Comparison of ENCODE assay signal across 11 cellular contexts in the genomic region with DNA sequence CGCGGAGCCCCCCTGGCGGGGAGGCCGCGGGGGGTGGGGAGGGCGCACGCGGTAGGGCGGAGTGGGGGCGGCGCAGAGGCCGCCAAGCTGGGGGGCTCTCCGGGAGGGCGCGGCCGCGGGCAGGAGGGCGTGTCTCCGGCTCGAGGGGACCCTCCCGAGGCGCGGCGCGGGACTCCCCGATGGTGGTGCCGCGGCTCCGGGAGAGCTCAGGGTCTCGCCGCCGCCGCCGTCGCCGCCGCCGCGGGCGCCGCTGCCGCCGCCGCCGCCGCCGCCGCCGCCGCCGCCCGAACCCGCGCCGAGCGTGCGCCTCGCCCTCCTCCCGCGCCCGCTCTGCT. TPM values are rescaled to one million over a fixed set of nuclear protein-coding genes. Genes with fewer than 3 reads are reported as not detected.
DNase-seq lines count a peak whose midpoint lies in the region; ATAC-seq and TF ChIP-seq lines count a peak whose summit lies in the region.
"Had no signal": no experiment of that assay in that cellular context is flagged by ENCODE, and none has a peak within 500 bp of the region (broad histone marks: within the 10 kb centered on the region; RNA-seq: fewer than 3 reads in every experiment).

A gene (plus strand): TSS at position 314 of the 335 bp plus-strand sequence. CDS start 27 bp downstream, outside the sequence.

- H3K36me3 Mint-ChIP-seq in T-helper 17 cell (ENCODE audit: low read depth): no peaks in the 10 kb centered on the region

- H3K4me1 Mint-ChIP-seq in T-helper 17 cell: peaks cover 5% of the 10 kb centered on the region

- peaks cover 0 to 32% (median 15%) of the 10 kb centered on the region in 6 donors for H3K4me1 ChIP-seq in spleen
- H3K4me1 ChIP-seq in tibial nerve: peaks cover 0 to 33% (median 3%) of the 10 kb centered on the region in 4 donors

- ATAC-seq in T-helper 17 cell (no peak), HG03442 (IDR thresholded peaks at IDR 0.05; ENCODE audit: unreplicated experiment) (no peak)

- TF ChIP-seq POLR2A in spleen (IDR thresholded peaks at IDR 0.05) (no peak), tibial nerve (IDR thresholded peaks at IDR 0.05) (no peak)

- TF ChIP-seq CTCF in GM13976 (IDR thresholded peaks at IDR 0.05; ENCODE audit: borderline replicate concordance, control extremely low read depth, extremely low read depth, insufficient read depth, missing control alignments) (no peak), kidney epithelial cell (IDR thresholded peaks at IDR 0.05; ENCODE audit: insufficient read depth, low read length, poor library complexity, severe bottlenecking) (no peak), spleen (IDR thresholded peaks at IDR 0.05 in 8 of 11, conservative IDR thresholded peaks at IDR 0.05 in 3 of 11) (no peak), tibial nerve (IDR thresholded peaks at IDR 0.05) (no peak)

- intact Hi-C loops in spleen (cut with DNase I; ENCODE audit: low total_unique reads): no loop called here

- H3K27ac ChIP-seq in spleen: no peak within 1 kb of the TSS
- H3K27ac ChIP-seq in tibial nerve: no peak within 1 kb of the TSS
- H3K27ac ChIP-seq: skin epidermis had no signal

- peak within 1 kb of the TSS; percentile 22 for H3K4me3 ChIP-seq in kidney epithelial cell (ENCODE audit: low read depth, low read length)
- peak within 1 kb of the TSS in 5 of 8 donors; percentile 6 to 56 (median 17) for H3K4me3 ChIP-seq in spleen
- H3K4me3 ChIP-seq in tibial nerve: peak within 1 kb of the TSS in 1 of 4 donors; percentile 43

- 2 to 41% (median 24%) methylated on average over 28 to 60 of the region's 61 CpGs; no CpG with 5 or more reads in 2 of the 5 donors for whole genome bisulfite sequencing in spleen, 5 donors
- 69% methylated on average over 23 of the region's 61 CpGs; no CpG with 5 or more reads in 1 of the 2 donors for WGBS in tibial nerve, 2 donors

- peak within 1 kb of the TSS; percentile 52 for H3K4me3 Mint-ChIP-seq in T-helper 17 cell

- H3K36me3 ChIP-seq in kidney epithelial cell (ENCODE audit: control insufficient read depth, insufficient read depth, low read length) (no peaks in the 10 kb centered on the region), spleen (no peaks in the 10 kb centered on the region), tibial nerve (no peaks in the 10 kb centered on the region)

- DNase-seq in GM13976 (ENCODE audit: low spot score) (peak; percentile 5), T-helper 17 cell (no peak), kidney epithelial cell (ENCODE audit: low read depth) (no peak), spleen (no peak), retina (no peak), tibial nerve (ENCODE audit: low spot score in 2 of 2) (no peak)
- no peak for DNase-seq in activated CD4-positive, CD25-positive, alpha-beta regulatory T cell treated with anti-CD3 and anti-CD28 coated beads, Interleukin-2, amount 50 U/mL, for 72 hours
- DNase-seq: activated naive CD4-positive, alpha-beta T cell; NCI-H187 treated with DMSO at 0.1 percent for 48 hours had no signal

- peaks cover 35% of the 10 kb centered on the region for H3K27me3 ChIP-seq in kidney epithelial cell (ENCODE audit: control insufficient read depth, insufficient read depth, low read length)
- H3K27me3 ChIP-seq in spleen (replicated peaks in 1 of 7): peaks cover 0 to 88% (median 42%) of the 10 kb centered on the region in 7 donors
- H3K27me3 ChIP-seq in tibial nerve: peaks cover 0 to 74% of the 10 kb centered on the region in 2 donors

- TF ChIP-seq EP300 in tibial nerve (IDR thresholded peaks at IDR 0.05): no peak

- in situ Hi-C loops in GM13976 (cut with MboI; ENCODE audit: low sequenced_read_pairs, unreplicated experiment): no loop called here

- H3K9me3 ChIP-seq in T-helper 17 cell (ENCODE audit: control insufficient read depth, low read length, poor library complexity, severe bottlenecking) (no peaks in the 10 kb centered on the region), spleen (no peaks in the 10 kb centered on the region), tibial nerve (no peaks in the 10 kb centered on the region)

- H3K27ac Mint-ChIP-seq in T-helper 17 cell: no peak within 1 kb of the TSS

- H3K27me3 Mint-ChIP-seq in T-helper 17 cell: peaks cover 36% of the 10 kb centered on the region

RNA-seq across cellular contexts. Expression of the gene that starts here (rescaled TPM):
- total RNA-seq in T-helper 17 cell (not detected), kidney epithelial cell (0.17 and 0.68 TPM in 2 replicates), spleen (under 1 TPM; 0.33 to 0.89 (median 0.49) TPM), tibial nerve (under 1 TPM in 3 of 4 donors, not detected in 1; under 0.01 to 0.59 (median under 0.01) TPM)
- polyA plus RNA-seq in spleen: under 1 TPM; 0.07 to 0.13 (median 0.08) TPM
